ENCODE assay signal across 21 cellular contexts in genomic region chr4:2303121-2303685, GRCh38.
"Had no signal": no experiment of that assay in that cellular context is flagged by ENCODE, and none has a peak within 500 bp of the region (broad histone marks: within the 10 kb centered on the region; RNA-seq: fewer than 3 reads in every experiment).

No MANE protein-coding gene starts in this region.

- DNase-seq: activated B cell treated with CpG ODN at 0.5 μM for 24 hours; activated CD4-positive, alpha-beta T cell treated with anti-CD3 and anti-CD28 coated beads for 36 hours; activated CD4-positive, alpha-beta T cell treated with anti-CD3 and anti-CD28 coated beads, Interleukin-2, amount 50 U/mL, for 48 hours; activated naive CD4-positive, alpha-beta T cell; effector memory CD4-positive, alpha-beta T cell; foreskin melanocyte; immature natural killer cell; left lung; naive thymus-derived CD8-positive, alpha-beta T cell; stimulated activated CD4-positive, alpha-beta T cell treated with anti-CD3 and anti-CD28 coated beads, Interleukin-15, amount 100 ng/mL, for 24 hours; SW 1271; T-helper 17 cell had no signal

- H3K4me1 Mint-ChIP-seq: mesothelial cell of epicardium, neural progenitor cell had no signal

- H3K4me3 Mint-ChIP-seq: activated B cell treated with CpG ODN at 0.5 μM for 24 hours; activated CD4-positive, alpha-beta T cell treated with anti-CD3 and anti-CD28 coated beads for 36 hours; activated T-helper 1 cell treated with anti-CD3 and anti-CD28 coated beads, Interleukin-12 subunit alpha, Interleukin-12 subunit beta, Interleukin-2, Interleukin-4 antibody, amounts not matched to agents 30 ng/mL and 10 ng/mL and 1 ng/mL, durations not matched to agents 14 hours and 24 hours and 36 hours; immature natural killer cell; mesothelial cell of epicardium; naive thymus-derived CD8-positive, alpha-beta T cell; neural progenitor cell; stimulated activated memory B cell treated with anti-CD40 and anti-IgM and Interleukin-4, amounts not matched to agents 10 μg/mL and 1 μg/mL and 100 μg/mL, for 72 hours; T-helper 17 cell; type B pancreatic cell had no signal

- H3K4me3 ChIP-seq: left lung, neural progenitor cell, SK-N-MC, thoracic aorta had no signal

- H3K4me1 ChIP-seq: left lung, neural progenitor cell, parathyroid adenoma had no signal

- H3K27ac ChIP-seq: left lung, neural progenitor cell, parathyroid adenoma, SK-N-MC, thoracic aorta had no signal

- H3K27me3 ChIP-seq: left lung, neural progenitor cell had no signal

- H3K27ac Mint-ChIP-seq: activated B cell treated with CpG ODN at 0.5 μM for 24 hours; activated CD4-positive, alpha-beta T cell treated with anti-CD3 and anti-CD28 coated beads for 36 hours; activated T-helper 1 cell treated with anti-CD3 and anti-CD28 coated beads, Interleukin-12 subunit alpha, Interleukin-12 subunit beta, Interleukin-2, Interleukin-4 antibody, amounts not matched to agents 30 ng/mL and 10 ng/mL and 1 ng/mL, durations not matched to agents 14 hours and 24 hours and 36 hours; mesothelial cell of epicardium; neural progenitor cell; stimulated activated memory B cell treated with anti-CD40 and anti-IgM and Interleukin-4, amounts not matched to agents 10 μg/mL and 1 μg/mL and 100 μg/mL, for 72 hours; T-helper 17 cell; type B pancreatic cell had no signal

- ATAC-seq: activated CD4-positive, alpha-beta T cell treated with anti-CD3 and anti-CD28 coated beads for 36 hours; left lung; naive thymus-derived CD8-positive, alpha-beta T cell; sciatic nerve; T-helper 17 cell had no signal

- H3K36me3 ChIP-seq: neural progenitor cell, thoracic aorta had no signal

- H3K27me3 Mint-ChIP-seq: activated B cell treated with CpG ODN at 0.5 μM for 24 hours; activated CD4-positive, alpha-beta T cell treated with anti-CD3 and anti-CD28 coated beads for 36 hours; naive thymus-derived CD8-positive, alpha-beta T cell; T-helper 17 cell; type B pancreatic cell had no signal

- H3K36me3 Mint-ChIP-seq: mesothelial cell of epicardium; stimulated activated memory B cell treated with anti-CD40 and anti-IgM and Interleukin-4, amounts not matched to agents 10 μg/mL and 1 μg/mL and 100 μg/mL, for 72 hours had no signal
